ENCODE assay signal across 35 cellular contexts in genomic region chr12:125216720-125217119, GRCh38. TPM values are rescaled to one million over a fixed set of nuclear protein-coding genes. Genes with fewer than 3 reads are reported as not detected.
"Had no signal": no experiment of that assay in that cellular context is flagged by ENCODE, and none has a peak within 500 bp of the region (broad histone marks: within the 10 kb centered on the region; RNA-seq: fewer than 3 reads in every experiment).

No MANE protein-coding gene starts in this region.

- H3K27me3 ChIP-seq: adrenal gland, ascending aorta, brain microvascular endothelial cell, colonic mucosa had no signal

- DNase-seq: activated CD4-positive, alpha-beta memory T cell treated with anti-CD3 and anti-CD28 coated beads for 36 hours; activated CD4-positive, alpha-beta T cell treated with anti-CD3 and anti-CD28 coated beads for 36 hours; activated CD4-positive, alpha-beta T cell treated with anti-CD3 and anti-CD28 coated beads, Interleukin-2, amount 10 ng/mL, durations not matched to agents 24 days and 14 days; activated CD4-positive, CD25-positive, alpha-beta regulatory T cell; activated CD4-positive, CD25-positive, alpha-beta regulatory T cell treated with anti-CD3 and anti-CD28 coated beads, Interleukin-2, amount 50 U/mL, for 72 hours; activated CD8-positive, alpha-beta memory T cell treated with anti-CD3 and anti-CD28 coated beads, Interleukin-2, amount 10 ng/mL, durations not matched to agents 7 days and 5 days; activated CD8-positive, alpha-beta memory T cell treated with anti-CD3 and anti-CD28 coated beads, Interleukin-2, amount 50 U/mL, for 4 hours; activated CD8-positive, alpha-beta T cell treated with anti-CD3 and anti-CD28 coated beads, Interleukin-2, amount 10 ng/mL, durations not matched to agents 7 days and 5 days; activated effector memory CD4-positive, alpha-beta T cell treated with anti-CD3 and anti-CD28 coated beads, Interleukin-2, amount 50 U/mL, for 16 hours; activated naive CD4-positive, alpha-beta T cell treated with anti-CD3 and anti-CD28 coated beads for 36 hours; activated naive CD8-positive, alpha-beta T cell treated with anti-CD3 and anti-CD28 coated beads for 36 hours; activated naive CD8-positive, alpha-beta T cell treated with anti-CD3 and anti-CD28 coated beads, Interleukin-2, amount 50 U/mL, for 24 hours; activated T-cell treated with anti-CD3 and anti-CD28 coated beads, Interleukin-2, amount 50 U/mL, for 1 hour; activated T-cell treated with anti-CD3 and anti-CD28 coated beads, Interleukin-2, amount 50 U/mL, for 48 hours; adrenal gland; amygdala; brain microvascular endothelial cell; colonic mucosa; effector memory CD4-positive, alpha-beta T cell; endodermal cell; foreskin fibroblast; head of caudate nucleus; T-helper 1 cell; T-helper 17 cell; T1000; WERI-Rb-1 had no signal

- H3K9me3 Mint-ChIP-seq: activated CD4-positive, alpha-beta memory T cell treated with anti-CD3 and anti-CD28 coated beads for 36 hours; activated CD4-positive, alpha-beta T cell treated with anti-CD3 and anti-CD28 coated beads, Interleukin-2, amount 10 ng/mL, durations not matched to agents 24 days and 14 days; activated naive CD4-positive, alpha-beta T cell treated with anti-CD3 and anti-CD28 coated beads for 36 hours; activated naive CD4-positive, alpha-beta T cell treated with anti-CD3 and anti-CD28 coated beads, Interleukin-2, amount 50 U/mL, for 24 hours; activated naive CD8-positive, alpha-beta T cell treated with anti-CD3 and anti-CD28 coated beads for 36 hours; activated naive CD8-positive, alpha-beta T cell treated with anti-CD3 and anti-CD28 coated beads, Interleukin-2, amount 50 U/mL, for 24 hours; activated T-helper 1 cell treated with anti-CD3 and anti-CD28 coated beads, Interleukin-12 subunit alpha, Interleukin-12 subunit beta, Interleukin-2, Interleukin-4 antibody, amounts not matched to agents 30 ng/mL and 10 ng/mL and 1 ng/mL, durations not matched to agents 14 hours and 24 hours and 36 hours; activated T-helper 2 cell treated with anti-CD3 and anti-CD28 coated beads, Interferon-gamma antibody, Interleukin-2, Interleukin-4, amounts not matched to agents 10 μg/mL and 5 μg/mL and 100 μg/mL, durations not matched to agents 14 hours and 24 hours and 36 hours; central memory CD8-positive, alpha-beta T cell; T-helper 2 cell treated with Interferon-gamma antibody and Interleukin-4, amounts not matched to agents 5 μg/mL and 100 μg/mL, for 36 hours had no signal

- H3K36me3 ChIP-seq: adrenal gland, ascending aorta, brain microvascular endothelial cell, colonic mucosa, WERI-Rb-1 had no signal

- H3K27ac ChIP-seq: adrenal gland, ascending aorta, brain microvascular endothelial cell, colonic mucosa, WERI-Rb-1 had no signal

- H3K4me3 ChIP-seq: adrenal gland, ascending aorta, colonic mucosa had no signal

- H3K9me3 ChIP-seq: adrenal gland, ascending aorta, colonic mucosa had no signal

- H3K4me1 ChIP-seq: adrenal gland, ascending aorta, colonic mucosa had no signal

- H3K27ac Mint-ChIP-seq: activated CD4-positive, alpha-beta memory T cell treated with anti-CD3 and anti-CD28 coated beads for 36 hours; activated CD4-positive, alpha-beta T cell treated with anti-CD3 and anti-CD28 coated beads for 36 hours; activated CD4-positive, alpha-beta T cell treated with anti-CD3 and anti-CD28 coated beads, Interleukin-2, amount 10 ng/mL, durations not matched to agents 24 days and 14 days; activated CD8-positive, alpha-beta memory T cell treated with anti-CD3 and anti-CD28 coated beads, Interleukin-2, amount 10 ng/mL, durations not matched to agents 7 days and 5 days; activated CD8-positive, alpha-beta T cell treated with anti-CD3 and anti-CD28 coated beads, Interleukin-2, amount 10 ng/mL, durations not matched to agents 7 days and 5 days; activated naive CD4-positive, alpha-beta T cell treated with anti-CD3 and anti-CD28 coated beads for 36 hours; activated naive CD4-positive, alpha-beta T cell treated with anti-CD3 and anti-CD28 coated beads, Interleukin-2, amount 50 U/mL, for 24 hours; activated naive CD8-positive, alpha-beta T cell treated with anti-CD3 and anti-CD28 coated beads for 36 hours; activated naive CD8-positive, alpha-beta T cell treated with anti-CD3 and anti-CD28 coated beads, Interleukin-2, amount 50 U/mL, for 24 hours; activated T-helper 1 cell treated with anti-CD3 and anti-CD28 coated beads, Interleukin-12 subunit alpha, Interleukin-12 subunit beta, Interleukin-2, Interleukin-4 antibody, amounts not matched to agents 30 ng/mL and 10 ng/mL and 1 ng/mL, durations not matched to agents 14 hours and 24 hours and 36 hours; activated T-helper 2 cell treated with anti-CD3 and anti-CD28 coated beads, Interferon-gamma antibody, Interleukin-2, Interleukin-4, amounts not matched to agents 10 μg/mL and 5 μg/mL and 100 μg/mL, durations not matched to agents 14 hours and 24 hours and 36 hours; endodermal cell; T-helper 2 cell treated with Interferon-gamma antibody and Interleukin-4, amounts not matched to agents 5 μg/mL and 100 μg/mL, for 36 hours had no signal

- H3K36me3 Mint-ChIP-seq: activated CD4-positive, alpha-beta memory T cell treated with anti-CD3 and anti-CD28 coated beads for 36 hours; activated CD8-positive, alpha-beta memory T cell treated with anti-CD3 and anti-CD28 coated beads, Interleukin-2, amount 10 ng/mL, durations not matched to agents 7 days and 5 days; activated naive CD4-positive, alpha-beta T cell treated with anti-CD3 and anti-CD28 coated beads, Interleukin-2, amount 50 U/mL, for 24 hours; activated naive CD8-positive, alpha-beta T cell treated with anti-CD3 and anti-CD28 coated beads for 36 hours had no signal

- H3K4me1 Mint-ChIP-seq: activated CD4-positive, alpha-beta T cell treated with anti-CD3 and anti-CD28 coated beads for 36 hours; activated CD4-positive, alpha-beta T cell treated with anti-CD3 and anti-CD28 coated beads, Interleukin-2, amount 10 ng/mL, durations not matched to agents 24 days and 14 days; activated CD8-positive, alpha-beta memory T cell treated with anti-CD3 and anti-CD28 coated beads, Interleukin-2, amount 10 ng/mL, durations not matched to agents 7 days and 5 days; activated naive CD4-positive, alpha-beta T cell treated with anti-CD3 and anti-CD28 coated beads, Interleukin-2, amount 50 U/mL, for 24 hours; activated naive CD8-positive, alpha-beta T cell treated with anti-CD3 and anti-CD28 coated beads for 36 hours; central memory CD8-positive, alpha-beta T cell; T-helper 17 cell had no signal

- H3K4me3 Mint-ChIP-seq: activated CD4-positive, alpha-beta memory T cell treated with anti-CD3 and anti-CD28 coated beads for 36 hours; activated CD4-positive, alpha-beta T cell treated with anti-CD3 and anti-CD28 coated beads for 36 hours; activated CD4-positive, alpha-beta T cell treated with anti-CD3 and anti-CD28 coated beads, Interleukin-2, amount 10 ng/mL, durations not matched to agents 24 days and 14 days; activated CD8-positive, alpha-beta memory T cell treated with anti-CD3 and anti-CD28 coated beads, Interleukin-2, amount 10 ng/mL, durations not matched to agents 7 days and 5 days; activated CD8-positive, alpha-beta T cell treated with anti-CD3 and anti-CD28 coated beads, Interleukin-2, amount 10 ng/mL, durations not matched to agents 7 days and 5 days; activated naive CD4-positive, alpha-beta T cell treated with anti-CD3 and anti-CD28 coated beads for 36 hours; activated naive CD4-positive, alpha-beta T cell treated with anti-CD3 and anti-CD28 coated beads, Interleukin-2, amount 50 U/mL, for 24 hours; activated naive CD8-positive, alpha-beta T cell treated with anti-CD3 and anti-CD28 coated beads for 36 hours; activated naive CD8-positive, alpha-beta T cell treated with anti-CD3 and anti-CD28 coated beads, Interleukin-2, amount 50 U/mL, for 24 hours; activated T-helper 1 cell treated with anti-CD3 and anti-CD28 coated beads, Interleukin-12 subunit alpha, Interleukin-12 subunit beta, Interleukin-2, Interleukin-4 antibody, amounts not matched to agents 30 ng/mL and 10 ng/mL and 1 ng/mL, durations not matched to agents 14 hours and 24 hours and 36 hours; central memory CD8-positive, alpha-beta T cell; endodermal cell; T-helper 17 cell; T-helper 2 cell treated with Interferon-gamma antibody and Interleukin-4, amounts not matched to agents 5 μg/mL and 100 μg/mL, for 36 hours had no signal

- ATAC-seq: activated CD4-positive, alpha-beta T cell treated with anti-CD3 and anti-CD28 coated beads for 36 hours; activated CD8-positive, alpha-beta memory T cell treated with anti-CD3 and anti-CD28 coated beads, Interleukin-2, amount 10 ng/mL, durations not matched to agents 7 days and 5 days; activated CD8-positive, alpha-beta T cell treated with anti-CD3 and anti-CD28 coated beads, Interleukin-2, amount 10 ng/mL, durations not matched to agents 7 days and 5 days; activated naive CD8-positive, alpha-beta T cell treated with anti-CD3 and anti-CD28 coated beads, Interleukin-2, amount 50 U/mL, for 24 hours; esophagus mucosa; T-helper 17 cell had no signal

RNA-seq across cellular contexts. Expression of gene TMEM132B, which starts 30.5 kb away (rescaled TPM):
- total RNA-seq: activated CD4-positive, alpha-beta memory T cell treated with anti-CD3 and anti-CD28 coated beads for 36 hours; activated CD4-positive, alpha-beta T cell treated with anti-CD3 and anti-CD28 coated beads for 36 hours; activated CD4-positive, alpha-beta T cell treated with anti-CD3 and anti-CD28 coated beads, Interleukin-2, amount 10 ng/mL, durations not matched to agents 24 days and 14 days; activated CD8-positive, alpha-beta memory T cell treated with anti-CD3 and anti-CD28 coated beads for 36 hours; activated CD8-positive, alpha-beta memory T cell treated with anti-CD3 and anti-CD28 coated beads, Interleukin-2, amount 10 ng/mL, durations not matched to agents 7 days and 5 days; activated CD8-positive, alpha-beta T cell treated with anti-CD3 and anti-CD28 coated beads, Interleukin-2, amount 10 ng/mL, durations not matched to agents 7 days and 5 days; activated naive CD4-positive, alpha-beta T cell treated with anti-CD3 and anti-CD28 coated beads for 36 hours; activated naive CD8-positive, alpha-beta T cell treated with anti-CD3 and anti-CD28 coated beads for 36 hours; activated T-helper 1 cell treated with anti-CD3 and anti-CD28 coated beads, Interleukin-12 subunit alpha, Interleukin-12 subunit beta, Interleukin-2, Interleukin-4 antibody, amounts not matched to agents 30 ng/mL and 10 ng/mL and 1 ng/mL, durations not matched to agents 14 hours and 24 hours and 36 hours; activated T-helper 2 cell treated with anti-CD3 and anti-CD28 coated beads, Interferon-gamma antibody, Interleukin-2, Interleukin-4, amounts not matched to agents 10 μg/mL and 5 μg/mL and 100 μg/mL, durations not matched to agents 14 hours and 24 hours and 36 hours; epithelial cell of proximal tubule; T-helper 17 cell had no signal
